8 cellular contexts compared by ENCODE assay signal in genomic region chr20:57709823-57710799, GRCh38. TPM values are rescaled to one million over a fixed set of nuclear protein-coding genes. Genes with fewer than 3 reads are reported as not detected.
DNase-seq lines count a peak whose midpoint lies in the region; ATAC-seq and TF ChIP-seq lines count a peak whose summit lies in the region.

PMEPA1 (minus strand) TSS chr20:57710015; CDS start chr20:57709582, 433 bp downstream.

- H3K4me1 ChIP-seq in A673 (ENCODE audit: insufficient read depth, low read length, poor library complexity, severe bottlenecking), result peaks cover 9% of the 10 kb centered on the region

- H3K27me3 Mint-ChIP-seq in activated CD8-positive, alpha-beta T cell treated with anti-CD3 and anti-CD28 coated beads, Interleukin-2, amount 10 ng/mL, durations not matched to agents 7 days and 5 days (ENCODE audit: low read depth), result peaks cover 27% of the 10 kb centered on the region

- ATAC-seq in GM18907 (IDR thresholded peaks at IDR 0.05; ENCODE audit: unreplicated experiment) (peak; percentile 78), HG03280 (IDR thresholded peaks at IDR 0.05; ENCODE audit: unreplicated experiment) (peak; percentile 75)
- peak; percentile 90 for ATAC-seq in activated CD8-positive, alpha-beta T cell treated with anti-CD3 and anti-CD28 coated beads, Interleukin-2, amount 10 ng/mL, durations not matched to agents 7 days and 5 days

- H3K36me3 Mint-ChIP-seq in activated CD8-positive, alpha-beta T cell treated with anti-CD3 and anti-CD28 coated beads, Interleukin-2, amount 10 ng/mL, durations not matched to agents 7 days and 5 days (ENCODE audit: low read depth), result peaks cover 5% of the 10 kb centered on the region

- H3K27me3 ChIP-seq in A673 (replicated peaks; ENCODE audit: insufficient read depth, low read depth, low read length, poor library complexity), result no peaks in the 10 kb centered on the region

- peak within 1 kb of the TSS; percentile 94 for H3K4me3 ChIP-seq in A673 (ENCODE audit: low read depth, low read length, poor library complexity, severe bottlenecking)
- peak within 1 kb of the TSS; percentile 31 for H3K4me3 ChIP-seq in lower leg skin (ENCODE audit: low read depth, poor library complexity, severe bottlenecking)

- no peaks in the 10 kb centered on the region for H3K36me3 ChIP-seq in A673 (ENCODE audit: insufficient read depth, low read length, poor library complexity, severe bottlenecking)

- H3K27ac ChIP-seq in A673 (ENCODE audit: low read depth, low read length, poor library complexity, severe bottlenecking), result peak within 1 kb of the TSS; percentile 90

- intact Hi-C loops in A673 (cut with micrococcal nuclease; ENCODE audit: unreplicated experiment), result no loop called here
- intact Hi-C loops in lower leg skin (cut with DNase I; ENCODE audit: low total_unique reads), result no loop called here

- peak within 1 kb of the TSS; percentile 73 for H3K4me3 Mint-ChIP-seq in activated CD8-positive, alpha-beta T cell treated with anti-CD3 and anti-CD28 coated beads, Interleukin-2, amount 10 ng/mL, durations not matched to agents 7 days and 5 days

- H3K27ac Mint-ChIP-seq in activated CD8-positive, alpha-beta T cell treated with anti-CD3 and anti-CD28 coated beads, Interleukin-2, amount 10 ng/mL, durations not matched to agents 7 days and 5 days, result peak within 1 kb of the TSS; percentile 37

- BruUV-seq in A673 (replicated peaks; lab: Mats Ljungman, UMichigan), result no TSS peak

- no peaks in the 10 kb centered on the region for H3K9me3 Mint-ChIP-seq in activated CD8-positive, alpha-beta T cell treated with anti-CD3 and anti-CD28 coated beads, Interleukin-2, amount 10 ng/mL, durations not matched to agents 7 days and 5 days (ENCODE audit: insufficient read depth)

- no peaks in the 10 kb centered on the region for H3K9me3 ChIP-seq in A673 (ENCODE audit: low read depth, low read length, poor library complexity, severe bottlenecking)

- peak; percentile 97 for DNase-seq in A673 (ENCODE audit: low spot score)
- peak; percentile 33 for DNase-seq in NCI-H510A (lab: John Stamatoyannopoulos, UW)
- DNase-seq in activated CD8-positive, alpha-beta T cell treated with anti-CD3 and anti-CD28 coated beads, Interleukin-2, amount 10 ng/mL, durations not matched to agents 7 days and 5 days, result peak; percentile 85
- DNase-seq in ecto neural progenitor cell (ENCODE audit: low spot score), result peak; percentile 89
- DNase-seq in lower leg skin (ENCODE audit: low spot score in 2 of 2), result peak; percentile 90 to 98
- DNase-seq in stimulated activated CD4-positive, alpha-beta T cell treated with anti-CD3 and anti-CD28 coated beads, Interleukin-4, amount 100 ng/mL, for 1 hour, result peak; percentile 94

- 0 to 1% methylated on average over 38 to 60 of the region's 92 CpGs for WGBS in lower leg skin, 2 donors

- CTCF ChIA-PET in A673 (lab: Charles Lee), result interaction anchor here (0.6 to 1.4 kb wide), 2 partner anchors 8 to 110 kb away, joined by 3 to 4 read pairs; no protein-coding TSS in a partner anchor
- CTCF ChIA-PET in activated CD8-positive, alpha-beta T cell treated with anti-CD3 and anti-CD28 coated beads, Interleukin-2, amount 10 ng/mL, durations not matched to agents 7 days and 5 days (lab: Charles Lee), result interaction anchor here (0.7 to 1.7 kb wide), 6 partner anchors 11 to 113 kb away, joined by 3 to 7 read pairs (median 4); no protein-coding TSS in a partner anchor

- H3K4me1 Mint-ChIP-seq in activated CD8-positive, alpha-beta T cell treated with anti-CD3 and anti-CD28 coated beads, Interleukin-2, amount 10 ng/mL, durations not matched to agents 7 days and 5 days (ENCODE audit: low read depth), result peaks cover 17% of the 10 kb centered on the region

- no peak for TF ChIP-seq POLR2A in lower leg skin (IDR thresholded peaks at IDR 0.05)

- POLR2A ChIA-PET in A673 (lab: Charles Lee; ENCODE audit: low non-redundant PET), result no interaction called here
- POLR2A ChIA-PET in activated CD8-positive, alpha-beta T cell treated with anti-CD3 and anti-CD28 coated beads, Interleukin-2, amount 10 ng/mL, durations not matched to agents 7 days and 5 days (lab: Charles Lee), result interaction anchor here (0.6 kb wide), 1 partner anchor 523 kb away, joined by 3 read pairs; no protein-coding TSS in a partner anchor

- TF ChIP-seq CTCF in A673 (conservative IDR thresholded peaks at IDR 0.05; ENCODE audit: low read depth, low read length) (no peak), lower leg skin (IDR thresholded peaks at IDR 0.05) (no peak)

RNA-seq across cellular contexts. Expression of gene PMEPA1, which starts in this region (rescaled TPM):
- total RNA-seq in A673 (2021) (9.7 and 10.4 TPM in 2 replicates), lower leg skin (10 to 100 TPM in 3 of 4 donors, 1 to 10 TPM in 1; 4.3 to 22.1 (median 11.8) TPM)
- under 1 TPM in 1 of 2 experiments, not detected in 1; 0.37 TPM for total RNA-seq in activated CD8-positive, alpha-beta T cell treated with anti-CD3 and anti-CD28 coated beads, Interleukin-2, amount 10 ng/mL, durations not matched to agents 7 days and 5 days

Comparison
In these comparisons a context has a peak if more than half of its experiments do, and no peak if none do; other contexts are left out.
1. Peak in every context shown above with its lines: DNase-seq, ATAC-seq, H3K4me3 ChIP-seq and H3K27ac ChIP-seq.
2. Peak in DNase-seq and ATAC-seq in activated CD8-positive, alpha-beta T cell treated with anti-CD3 and anti-CD28 coated beads, Interleukin-2, amount 10 ng/mL, durations not matched to agents 7 days and 5 days; RNA of the gene not detected or under 1 TPM.
3. DNase-seq: peak in every context shown above with its lines; median percentile 97 in A673; 94 in lower leg skin; 94 in stimulated activated CD4-positive, alpha-beta T cell treated with anti-CD3 and anti-CD28 coated beads, Interleukin-4, amount 100 ng/mL, for 1 hour; 89 in ecto neural progenitor cell; 85 in activated CD8-positive, alpha-beta T cell treated with anti-CD3 and anti-CD28 coated beads, Interleukin-2, amount 10 ng/mL, durations not matched to agents 7 days and 5 days; 33 in NCI-H510A.